ENCODE assay signal across 18 cellular contexts in genomic region chr14:104149278-104149595, GRCh38. TPM values are rescaled to one million over a fixed set of nuclear protein-coding genes. Genes with fewer than 3 reads are reported as not detected.
DNase-seq lines count a peak whose midpoint lies in the region; TF ChIP-seq lines count a peak whose summit lies in the region.
"Had no signal": no experiment of that assay in that cellular context is flagged by ENCODE, and none has a peak within 500 bp of the region (broad histone marks: within the 10 kb centered on the region; RNA-seq: fewer than 3 reads in every experiment).

No MANE protein-coding gene starts in this region.

- no peak overlapping the region for H2AFZ ChIP-seq in neural cell (ENCODE audit: low read depth, low read length)
- no peak overlapping the region for H2AFZ ChIP-seq in OCI-LY7 (ENCODE audit: low read length)

- peak overlapping the region in 4 of 11 experiments; percentile 5 to 52 (median 30); a peak in 6 of 22 replicates for H3K27ac ChIP-seq in BLaER1 treated with 17β-estradiol and CSF1 and Interleukin-3, amounts not matched to agents 10 nM and 100 nM
- H3K27ac ChIP-seq in left ventricle myocardium inferior (replicated peaks) (peak overlapping the region; percentile 57), neural cell (ENCODE audit: low read length) (no peak overlapping the region), OCI-LY7 (ENCODE audit: low read depth, low read length, poor library complexity, severe bottlenecking) (no peak overlapping the region)
- H3K27ac ChIP-seq: epithelial cell of prostate had no signal

- H4K20me1 ChIP-seq in BLaER1 treated with 17β-estradiol and CSF1 and Interleukin-3, amounts not matched to agents 10 nM and 100 nM = peaks cover 0 to 93% (median 62%) of the 10 kb centered on the region in 11 experiments; a peak in 15 of 22 replicates
- H4K20me1 ChIP-seq in neural cell (ENCODE audit: insufficient read depth) (no peaks in the 10 kb centered on the region), OCI-LY7 (ENCODE audit: insufficient read depth, low read length) (no peaks in the 10 kb centered on the region)

- H3K4me1 ChIP-seq in BLaER1 treated with 17β-estradiol and CSF1 and Interleukin-3, amounts not matched to agents 10 nM and 100 nM = peaks cover 23 to 60% (median 33%) of the 10 kb centered on the region in 10 experiments
- H3K4me1 ChIP-seq in left ventricle myocardium inferior = peaks cover 54% of the 10 kb centered on the region
- H3K4me1 ChIP-seq in OCI-LY7 (ENCODE audit: insufficient read depth, low read length, poor library complexity, severe bottlenecking) = no peaks in the 10 kb centered on the region

- no peak for TF ChIP-seq CTCF in HFF-Myc (IDR thresholded peaks at IDR 0.05; ENCODE audit: low read depth, low read length, missing control alignments)
- no peak for TF ChIP-seq CTCF in left ventricle myocardium inferior (IDR thresholded peaks at IDR 0.05; ENCODE audit: borderline replicate concordance)
- TF ChIP-seq CTCF in neural cell (IDR thresholded peaks at IDR 0.05; ENCODE audit: poor library complexity, severe bottlenecking) = no peak
- no peak for TF ChIP-seq CTCF in OCI-LY7 (conservative IDR thresholded peaks at IDR 0.05; ENCODE audit: low read length)

- CTCF ChIA-PET in OCI-LY7 (lab: Charles Lee; ENCODE audit: unreplicated experiment) = no interaction called here

- H3K36me3 ChIP-seq in BLaER1 treated with 17β-estradiol and CSF1 and Interleukin-3, amounts not matched to agents 10 nM and 100 nM = peaks cover 0 to 16% (median 9%) of the 10 kb centered on the region in 11 experiments; a peak in 8 of 22 replicates
- H3K36me3 ChIP-seq in left ventricle myocardium inferior (no peaks in the 10 kb centered on the region), neural cell (ENCODE audit: insufficient read depth, low read length) (no peaks in the 10 kb centered on the region), OCI-LY7 (ENCODE audit: insufficient read depth, low read length) (no peaks in the 10 kb centered on the region)
- H3K36me3 ChIP-seq: stomach had no signal

- POLR2A ChIA-PET in OCI-LY7 (lab: Charles Lee) = no interaction called here

- peak overlapping the region; percentile 49 to 79 (median 64) for H3K4me2 ChIP-seq in BLaER1 treated with 17β-estradiol and CSF1 and Interleukin-3, amounts not matched to agents 10 nM and 100 nM
- H3K4me2 ChIP-seq in neural cell (ENCODE audit: low read length) = no peak overlapping the region
- H3K4me2 ChIP-seq in OCI-LY7 (ENCODE audit: low read length) = no peak overlapping the region

- H3K9me2 ChIP-seq in neural cell (ENCODE audit: insufficient read depth, low read length) (no peaks in the 10 kb centered on the region), OCI-LY7 (ENCODE audit: insufficient read depth, low read length) (no peaks in the 10 kb centered on the region)

- peaks cover 5% of the 10 kb centered on the region for H3K79me2 ChIP-seq in neural cell (replicated peaks; ENCODE audit: insufficient read depth, low read length)
- no peaks in the 10 kb centered on the region for H3K79me2 ChIP-seq in OCI-LY7 (ENCODE audit: insufficient read depth, low read depth, low read length)

- no TSS peak for BruUV-seq in OCI-LY7 (replicated peaks; lab: Mats Ljungman, UMichigan)

- no peaks in the 10 kb centered on the region for H3K9me3 ChIP-seq in BLaER1 treated with 17β-estradiol and CSF1 and Interleukin-3, amounts not matched to agents 10 nM and 100 nM (replicated peaks in 1 of 11)
- H3K9me3 ChIP-seq in left ventricle myocardium inferior (replicated peaks) (no peaks in the 10 kb centered on the region), neural cell (ENCODE audit: low read length) (no peaks in the 10 kb centered on the region), OCI-LY7 (ENCODE audit: low read length) (no peaks in the 10 kb centered on the region)
- H3K9me3 ChIP-seq: stomach had no signal

- no peaks in the 10 kb centered on the region for H3K27me3 ChIP-seq in BLaER1 treated with 17β-estradiol and CSF1 and Interleukin-3, amounts not matched to agents 10 nM and 100 nM
- H3K27me3 ChIP-seq in left ventricle myocardium inferior (ENCODE audit: low read depth) (no peaks in the 10 kb centered on the region), neural cell (ENCODE audit: insufficient read depth, low read depth, low read length) (no peaks in the 10 kb centered on the region)

- H3F3A ChIP-seq in neural cell (ENCODE audit: insufficient read depth, low read length, poor library complexity, severe bottlenecking) = no peaks in the 10 kb centered on the region

- intact Hi-C loops in left ventricle myocardium inferior (cut with micrococcal nuclease) = no loop called here
- intact Hi-C loops in OCI-LY7 (cut with micrococcal nuclease; ENCODE audit: unreplicated experiment) = no loop called here

- DNase-seq in HFF-Myc (ENCODE audit: extremely low read depth, low read depth) = no peak
- DNase-seq in left ventricle myocardium inferior = no peak
- no peak for DNase-seq in OCI-LY7 (ENCODE audit: low spot score)
- no peak for DNase-seq in hippocampal formation (lab: John Stamatoyannopoulos, UW)
- DNase-seq in activated CD4-positive, alpha-beta T cell treated with anti-CD3 and anti-CD28 coated beads for 4 hours = no peak
- DNase-seq: central memory CD4-positive, alpha-beta T cell; cortex of kidney; DMS53; effector memory CD4-positive, alpha-beta T cell; mammary epithelial cell; stimulated activated CD4-positive, alpha-beta T cell treated with anti-CD3 and anti-CD28 coated beads, Interleukin-4, amount 100 ng/mL, for 1 hour; stomach; T-helper 17 cell had no signal

- no peak overlapping the region for H3K4me3 ChIP-seq in BLaER1 treated with 17β-estradiol and CSF1 and Interleukin-3, amounts not matched to agents 10 nM and 100 nM
- H3K4me3 ChIP-seq in HFF-Myc (replicated peaks; ENCODE audit: low read depth, low read length) (peak overlapping the region; percentile 16; the same call in 1 of the 2 replicates), left ventricle myocardium inferior (peak overlapping the region; percentile 25), neural cell (ENCODE audit: low read length) (no peak overlapping the region), OCI-LY7 (ENCODE audit: low read depth, low read length, poor library complexity, severe bottlenecking) (no peak overlapping the region)
- H3K4me3 ChIP-seq: stomach had no signal

- H3K9ac ChIP-seq in BLaER1 treated with 17β-estradiol and CSF1 and Interleukin-3, amounts not matched to agents 10 nM and 100 nM = peak overlapping the region in 5 of 11 experiments; percentile 0 to 44 (median 29); a peak in 2 of 22 replicates
- peak overlapping the region; percentile 20 for H3K9ac ChIP-seq in neural cell (ENCODE audit: low read length)

- TF ChIP-seq EP300 in neural cell (conservative IDR thresholded peaks at IDR 0.05; ENCODE audit: poor library complexity, severe bottlenecking) = no peak

- TF ChIP-seq RAD21 in neural cell (conservative IDR thresholded peaks at IDR 0.05) = no peak

TF ChIP-seq in neural cell, 6 proteins besides CTCF, POLR2A, EP300 and RAD21:
- TF ChIP-seq MXI1 (conservative IDR thresholded peaks at IDR 0.05; ENCODE audit: poor library complexity, severe bottlenecking) (no peak), REST (IDR thresholded peaks at IDR 0.05; ENCODE audit: borderline replicate concordance) (no peak), SMC3 (conservative IDR thresholded peaks at IDR 0.05; ENCODE audit: poor library complexity) (no peak), TAF1 (IDR thresholded peaks at IDR 0.05; ENCODE audit: low read depth) (no peak), POLR2AphosphoS5 (IDR thresholded peaks at IDR 0.05) (no peak), EZH2 (IDR thresholded peaks at IDR 0.05; ENCODE audit: borderline replicate concordance, insufficient read depth, low read length, poor library complexity, severe bottlenecking) (no peak)

RNA-seq across cellular contexts. Expression of gene KIF26A, which starts 10.8 kb away (rescaled TPM):
- 6.5 TPM for total RNA-seq in left ventricle myocardium inferior
- 11.2 and 12.2 TPM in 2 replicates for polyA plus RNA-seq in neural cell
- polyA minus RNA-seq in neural cell = 24.1 and 31.9 TPM in 2 replicates
- total RNA-seq in OCI-LY7 (2014; rRNA removed; shearing (Covaris generic)) = not detected in 2 replicates
- total RNA-seq in OCI-LY7 (2022) = not detected in 2 replicates
- total RNA-seq: HT-29, M059J had no signal

Comparison
In these comparisons a context has a peak if more than half of its experiments do, and no peak if none do; other contexts are left out.
1. H3K4me2 ChIP-seq: peak in BLaER1 treated with 17β-estradiol and CSF1 and Interleukin-3, amounts not matched to agents 10 nM and 100 nM (11 of 11); none in neural cell (single experiment) and OCI-LY7 (single experiment).
2. H3K4me3 ChIP-seq: peak in HFF-Myc (single experiment) and left ventricle myocardium inferior (single experiment); none in BLaER1 treated with 17β-estradiol and CSF1 and Interleukin-3, amounts not matched to agents 10 nM and 100 nM (0 of 10), neural cell (single experiment) and OCI-LY7 (single experiment).